Comparison of ENCODE assay signal across 15 cellular contexts in the genomic region with DNA sequence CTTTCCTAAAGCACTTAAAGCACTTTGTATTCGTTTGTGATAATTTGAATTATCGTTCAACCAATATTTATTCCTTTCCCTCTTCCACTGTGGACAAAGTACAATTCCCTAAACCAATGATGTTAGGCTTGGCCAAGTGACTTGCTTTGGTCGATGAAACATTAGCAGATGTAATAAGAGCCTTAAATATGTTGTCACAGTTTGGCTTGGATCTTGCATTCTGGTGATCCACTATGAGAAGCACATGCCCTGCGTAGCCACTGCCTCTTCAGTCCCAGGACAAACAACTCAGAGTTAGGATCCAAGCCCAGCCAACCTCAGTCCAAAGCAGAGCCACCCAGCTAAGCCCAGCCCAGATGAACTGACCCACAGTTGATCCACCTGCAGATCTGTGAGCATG. TPM values are rescaled to one million over a fixed set of nuclear protein-coding genes. Genes with fewer than 3 reads are reported as not detected.
DNase-seq lines count a peak whose midpoint lies in the region; ATAC-seq lines count a peak whose summit lies in the region.
"Had no signal": no experiment of that assay in that cellular context is flagged by ENCODE, and none has a peak within 500 bp of the region (broad histone marks: within the 10 kb centered on the region; RNA-seq: fewer than 3 reads in every experiment).

No MANE protein-coding gene starts in this region.

- DNase-seq in GM04504 (ENCODE audit: low read depth): peak; percentile 78
- peak; percentile 77 for DNase-seq in RPMI7951 (ENCODE audit: low read depth)
- DNase-seq in iris pigment epithelial cell (ENCODE audit: low read depth): peak; percentile 42
- DNase-seq in stromal cell of bone marrow (ENCODE audit: low read depth): peak; percentile 89
- no peak for DNase-seq in DMS153 (lab: John Stamatoyannopoulos, UW)
- DNase-seq in DMS79 (lab: John Stamatoyannopoulos, UW): no peak
- DNase-seq: activated CD4-positive, alpha-beta memory T cell treated with anti-CD3 and anti-CD28 coated beads for 36 hours; Calu3; left colon; mucosa of descending colon; NCI-H146; NCI-H226; stimulated activated naive CD8-positive, alpha-beta T cell treated with anti-CD3 and anti-CD28 coated beads, Interleukin-15, Interleukin-2, amounts not matched to agents 100 U/mL and 50 U/mL, for 24 hours; T-cell had no signal

- ATAC-seq in GM21529 (IDR thresholded peaks at IDR 0.05; ENCODE audit: unreplicated experiment): no peak
- ATAC-seq: left colon; mucosa of descending colon; stimulated activated naive CD8-positive, alpha-beta T cell treated with anti-CD3 and anti-CD28 coated beads, Interleukin-15, Interleukin-2, amounts not matched to agents 100 U/mL and 50 U/mL, for 24 hours; T-cell had no signal

RNA-seq across cellular contexts. Expression of gene C12orf75, which starts 8.4 kb away (rescaled TPM):
- 225 and 267 TPM in 2 replicates for total RNA-seq in RPMI7951 (2014; rRNA removed; shearing (Covaris generic))

Comparison
In these comparisons a context has a peak if more than half of its experiments do, and no peak if none do; other contexts are left out.
1. DNase-seq: peak in GM04504 (single experiment), RPMI7951 (single experiment), iris pigment epithelial cell (single experiment) and stromal cell of bone marrow (single experiment); none in DMS153 (single experiment) and DMS79 (single experiment).